Comparison of ENCODE assay signal across 8 cellular contexts in the genomic region with DNA sequence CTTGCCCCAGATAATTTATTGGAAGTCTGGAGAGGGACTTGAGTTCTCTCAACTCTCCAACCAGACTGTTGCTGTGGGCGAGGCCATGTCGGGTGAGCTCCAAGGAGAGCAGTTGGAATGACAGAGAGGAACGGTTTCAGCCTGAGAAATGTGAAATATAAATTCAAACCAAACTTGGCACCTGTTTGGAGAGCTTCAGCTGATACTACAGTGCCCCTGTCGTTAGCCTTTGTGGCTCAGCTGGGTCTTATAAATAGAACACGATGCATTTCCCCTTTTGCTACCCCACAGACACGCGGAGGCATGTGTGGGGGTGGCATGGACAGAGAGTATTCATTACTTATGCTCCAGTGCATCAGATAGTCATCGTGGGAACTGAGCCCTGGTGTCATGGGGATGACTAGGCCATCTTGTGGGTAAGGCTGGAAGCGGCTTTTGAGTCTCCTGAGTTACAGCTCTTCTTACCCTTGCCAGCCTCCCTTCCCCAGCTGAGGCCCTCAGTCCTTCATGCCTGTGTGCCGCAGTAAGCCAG. TPM values are rescaled to one million over a fixed set of nuclear protein-coding genes. Genes with fewer than 3 reads are reported as not detected.
A peak's percentile ranks its signal among the peaks of the same experiment; 100 is the strongest.
DNase-seq lines count a peak whose midpoint lies in the region; ATAC-seq and TF ChIP-seq lines count a peak whose summit lies in the region.

No MANE protein-coding gene starts in this region.

- CTCF ChIA-PET in IMR-90 (lab: Yijun Ruan, JAX), result interaction anchor here (0.9 to 1.1 kb wide), 2 partner anchors 12 to 29 kb away, joined by 3 to 4 read pairs; no protein-coding TSS in a partner anchor

- TF ChIP-seq RAD21 in IMR-90 (IDR thresholded peaks at IDR 0.05; ENCODE audit: low read length), result peak; percentile 44

- peaks cover 92% of the 10 kb centered on the region for H3K4me1 Mint-ChIP-seq in nephron

- no peaks in the 10 kb centered on the region for H3K9me3 Mint-ChIP-seq in nephron

- H4K5ac ChIP-seq in IMR-90 (ENCODE audit: low read depth, low read length) (no peak overlapping the region), mesendoderm (ENCODE audit: low read length) (no peak overlapping the region)

- peak overlapping the region; percentile 81 for H3K23ac ChIP-seq in IMR-90 (ENCODE audit: low read depth, low read length)
- H3K23ac ChIP-seq in mesendoderm (ENCODE audit: low read length), result no peak overlapping the region

- no peaks in the 10 kb centered on the region for H3K9me3 ChIP-seq in IMR-90 (ENCODE audit: control insufficient read depth, insufficient read depth, low read length)

- TF ChIP-seq CTCF in IMR-90 (conservative IDR thresholded peaks at IDR 0.05; ENCODE audit: low read depth, low read length) (peak; percentile 27; the same call in 1 of the 2 replicates), epithelial cell of proximal tubule (conservative IDR thresholded peaks at IDR 0.05; ENCODE audit: low read depth, low read length) (peak; percentile 50), nephron (IDR thresholded peaks at IDR 0.05; ENCODE audit: unreplicated experiment in 3 of 3) (no peak)

- H3K36me3 Mint-ChIP-seq in nephron (ENCODE audit: low read depth), result peaks cover 39% of the 10 kb centered on the region

- peaks cover 70% of the 10 kb centered on the region for H3K9me1 ChIP-seq in IMR-90 (ENCODE audit: insufficient read depth, low read length)

- intact Hi-C loops in IMR-90 (cut with micrococcal nuclease), result no loop called here

- peak overlapping the region; percentile 65 for H3K27ac ChIP-seq in IMR-90 (ENCODE audit: insufficient read depth, low read length)
- H3K27ac ChIP-seq in mesendoderm (ENCODE audit: low read depth, low read length), result no peak overlapping the region

- ATAC-seq in GM21381 (IDR thresholded peaks at IDR 0.05; ENCODE audit: unreplicated experiment) (peak; percentile 59), IMR-90 (ENCODE audit: low read depth) (peak; percentile 8)

- H3K14ac ChIP-seq in IMR-90 (replicated peaks; ENCODE audit: low read depth, low read length), result peak overlapping the region; percentile 67

- in situ Hi-C loops in Caki2 (cut with HindIII; ENCODE audit: low pct_unique_long_range_greater_than_20kb, low sequenced_read_pairs), result no loop called here
- in situ Hi-C loops in IMR-90 (cut with MboI; ENCODE audit: low sequenced_read_pairs), result no loop called here

- H3K4me3 Mint-ChIP-seq in nephron, result peak overlapping the region in 1 of 3 experiments; percentile 17

- H4K91ac ChIP-seq in IMR-90 (ENCODE audit: insufficient read depth, low read depth, low read length), result peak overlapping the region; percentile 48; the same call in 1 of the 2 replicates

- peak overlapping the region; percentile 76 for H3K4ac ChIP-seq in IMR-90 (ENCODE audit: low read depth, low read length)
- H3K4ac ChIP-seq in mesendoderm (ENCODE audit: low read depth, low read length), result no peak overlapping the region

- H2BK5ac ChIP-seq in IMR-90 (ENCODE audit: low read depth, low read length, poor library complexity, severe bottlenecking) (peak overlapping the region; percentile 65), mesendoderm (ENCODE audit: low read length) (no peak overlapping the region)

- H3K56ac ChIP-seq in IMR-90 (ENCODE audit: extremely low read depth, insufficient read depth, low read length) (peak overlapping the region; percentile 3), mesendoderm (ENCODE audit: low read length) (no peak overlapping the region)

- H3K18ac ChIP-seq in IMR-90 (ENCODE audit: low read depth, low read length) (peak overlapping the region; percentile 10; the same call in 1 of the 2 replicates), mesendoderm (ENCODE audit: low read length) (no peak overlapping the region)

- H2BK15ac ChIP-seq in IMR-90 (ENCODE audit: low read depth, low read length) (0 out of 3 replicates have a peak overlapping the region, but pooled peaks have one; percentile 0), mesendoderm (replicated peaks; ENCODE audit: low read depth) (no peak overlapping the region)

- H3K4me1 ChIP-seq in IMR-90 (ENCODE audit: control insufficient read depth, insufficient read depth, low read length) (peaks cover 62% of the 10 kb centered on the region), mesendoderm (ENCODE audit: control insufficient read depth, low read depth, low read length) (peaks cover 23% of the 10 kb centered on the region)

- H3K4me3 ChIP-seq in IMR-90 (ENCODE audit: insufficient read depth, low read depth, low read length) (no peak overlapping the region), epithelial cell of proximal tubule (ENCODE audit: low read depth, low read length) (no peak overlapping the region), mesendoderm (ENCODE audit: low read length) (no peak overlapping the region)

- H3K4me2 ChIP-seq in IMR-90 (ENCODE audit: low read depth, low read length) (peak overlapping the region; percentile 32), mesendoderm (ENCODE audit: low read length) (no peak overlapping the region)

- peak overlapping the region; percentile 88 for H2AK5ac ChIP-seq in IMR-90 (ENCODE audit: low read depth, low read length)
- H2AK5ac ChIP-seq in mesendoderm (ENCODE audit: low read length), result no peak overlapping the region

- H4K8ac ChIP-seq in IMR-90 (ENCODE audit: low read depth in 2 of 2, low read length in 2 of 2), result peak overlapping the region in 1 of 2 experiments; percentile 58; a peak in 1 of 4 replicates
- no peak overlapping the region for H4K8ac ChIP-seq in mesendoderm (ENCODE audit: low read depth, low read length)

- peaks cover 25% of the 10 kb centered on the region for H3K79me2 ChIP-seq in mesendoderm (ENCODE audit: control insufficient read depth, insufficient read depth, low read length)

- peak overlapping the region; percentile 81 to 83 (median 82) for H3K27ac Mint-ChIP-seq in nephron

- peak overlapping the region; percentile 40; the same call in 1 of the 2 replicates for H2BK20ac ChIP-seq in IMR-90 (ENCODE audit: low read depth, low read length)

- POLR2A ChIA-PET in IMR-90 (lab: Charles Lee; ENCODE audit: unreplicated experiment), result no interaction called here

- H3K36me3 ChIP-seq in IMR-90 (ENCODE audit: control insufficient read depth, insufficient read depth, low read length) (peaks cover 62% of the 10 kb centered on the region), mesendoderm (ENCODE audit: control insufficient read depth, insufficient read depth, low read length) (no peaks in the 10 kb centered on the region)

- no TSS peak for BruUV-seq in IMR-90 (replicated peaks; lab: Mats Ljungman, UMichigan)

- H2BK120ac ChIP-seq in IMR-90 (ENCODE audit: low read depth, low read length) (peak overlapping the region; percentile 63), mesendoderm (ENCODE audit: low read depth, low read length) (no peak overlapping the region)

- no peaks in the 10 kb centered on the region for H3K27me3 ChIP-seq in IMR-90 (ENCODE audit: control insufficient read depth, insufficient read depth, low read length)
- H3K27me3 ChIP-seq in mesendoderm (ENCODE audit: insufficient read depth, low read length, poor library complexity), result no peaks in the 10 kb centered on the region

- DNase-seq in Caki2 (ENCODE audit: low read depth) (peak; percentile 67), IMR-90 (peak; percentile 84), epithelial cell of proximal tubule (ENCODE audit: low read depth) (peak; percentile 76), mesendoderm (no peak), COR-L47 (lab: John Stamatoyannopoulos, UW) (no peak)
- DNase-seq in activated CD4-positive, CD25-positive, alpha-beta regulatory T cell treated with anti-CD3 and anti-CD28 coated beads, Interleukin-2, amount 50 U/mL, for 16 hours (ENCODE audit: low read depth, low spot score), result peak; percentile 47

- dilution Hi-C loops in IMR-90 (cut with HindIII; ENCODE audit: low sequenced_read_pairs, unreplicated experiment), result no loop called here

- H2AK9ac ChIP-seq in IMR-90 (replicated peaks; ENCODE audit: low read depth, low read length, poor library complexity), result peak overlapping the region; percentile 33

- peaks cover 6 to 92% of the 10 kb centered on the region in 2 experiments; a peak in 2 of 4 replicates for H3K79me1 ChIP-seq in IMR-90 (ENCODE audit: low read depth in 1 of 2, low read length in 2 of 2)
- H3K79me1 ChIP-seq in mesendoderm (ENCODE audit: low read length), result peaks cover 20% of the 10 kb centered on the region

- no CpG with 5 or more reads among the region's 10 CpGs for WGBS in IMR-90 (ENCODE audit: extremely low coverage in 2 of 2, insufficient read length in 1 of 2), 2 experiments
- no CpG with 5 or more reads among the region's 10 CpGs for WGBS in mesendoderm (ENCODE audit: extremely low coverage, insufficient coverage, low lambda C conversion rate)

- no peak overlapping the region for H2AFZ ChIP-seq in IMR-90 (replicated peaks; ENCODE audit: low read length, poor library complexity)

- peaks cover 97% of the 10 kb centered on the region for H4K20me1 ChIP-seq in IMR-90 (ENCODE audit: insufficient read depth, low read length)

- H3K9ac ChIP-seq in IMR-90 (ENCODE audit: low read depth, low read length), result peak overlapping the region; percentile 7; the same call in 1 of the 2 replicates
- H3K9ac ChIP-seq in mesendoderm (ENCODE audit: low read length), result no peak overlapping the region

- H3K27me3 Mint-ChIP-seq in nephron (ENCODE audit: low read depth), result peaks cover 4% of the 10 kb centered on the region

- TF ChIP-seq POLR2A in IMR-90 (IDR thresholded peaks at IDR 0.05; ENCODE audit: low read depth, low read length), result no peak

TF ChIP-seq in IMR-90, 13 proteins besides CTCF, POLR2A, EP300 and RAD21 (continues in another document):
- TF ChIP-seq, protein P1, sequence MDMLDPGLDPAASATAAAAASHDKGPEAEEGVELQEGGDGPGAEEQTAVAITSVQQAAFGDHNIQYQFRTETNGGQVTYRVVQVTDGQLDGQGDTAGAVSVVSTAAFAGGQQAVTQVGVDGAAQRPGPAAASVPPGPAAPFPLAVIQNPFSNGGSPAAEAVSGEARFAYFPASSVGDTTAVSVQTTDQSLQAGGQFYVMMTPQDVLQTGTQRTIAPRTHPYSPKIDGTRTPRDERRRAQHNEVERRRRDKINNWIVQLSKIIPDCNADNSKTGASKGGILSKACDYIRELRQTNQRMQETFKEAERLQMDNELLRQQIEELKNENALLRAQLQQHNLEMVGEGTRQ (IDR thresholded peaks at IDR 0.05; ENCODE audit: low read depth, low read length), result no peak
- TF ChIP-seq SMC3 (IDR thresholded peaks at IDR 0.05; ENCODE audit: low read depth, low read length) (peak; percentile 37; the same call in 1 of the 2 replicates), RCOR1 (IDR thresholded peaks at IDR 0.05; ENCODE audit: insufficient replicate concordance, low read length) (no peak), MAZ (IDR thresholded peaks at IDR 0.05; ENCODE audit: borderline replicate concordance, low read depth, low read length) (no peak; the same call in 1 of the 2 replicates), BHLHE40 (IDR thresholded peaks at IDR 0.05; ENCODE audit: low read depth, low read length) (no peak)

RNA-seq across cellular contexts. Expression of a gene that starts 15.6 kb away (rescaled TPM):
- total RNA-seq in Caki2 (2014; rRNA removed; shearing (Covaris generic); ENCODE audit: low replicate concordance), result 26.4 and 31.4 TPM in 2 replicates
- 71.0 and 71.1 TPM in 2 replicates for total RNA-seq in IMR-90 (2012; rRNA removed)
- 177 and 194 TPM in 2 replicates for polyA plus RNA-seq in IMR-90 (2012; rRNA removed)
- polyA plus RNA-seq in IMR-90 (2012; cell fraction: cytosol; rRNA removed), result 153 and 181 TPM in 2 replicates
- 378 and 409 TPM in 2 replicates for polyA plus RNA-seq in IMR-90 (2012; cell fraction: nucleus; rRNA removed; ENCODE audit: low replicate concordance)
- total RNA-seq in epithelial cell of proximal tubule, result 58.2 and 97.4 TPM in 2 replicates
- 17.4 TPM for polyA plus RNA-seq in mesendoderm (2013, experiment 1 of 2)
- polyA plus RNA-seq in mesendoderm (2013, experiment 2 of 2), result 16.4 TPM

Comparison
In these comparisons a context has a peak if more than half of its experiments do, and no peak if none do; other contexts are left out.
1. DNase-seq: peak in Caki2 (single experiment), IMR-90 (single experiment), activated CD4-positive, CD25-positive, alpha-beta regulatory T cell treated with anti-CD3 and anti-CD28 coated beads, Interleukin-2, amount 50 U/mL, for 16 hours (single experiment) and epithelial cell of proximal tubule (single experiment); none in mesendoderm (single experiment) and COR-L47 (single experiment).
2. CTCF ChIP-seq: peak in IMR-90 (single experiment) and epithelial cell of proximal tubule (single experiment); none in nephron (0 of 3).